In the genomic region with DNA sequence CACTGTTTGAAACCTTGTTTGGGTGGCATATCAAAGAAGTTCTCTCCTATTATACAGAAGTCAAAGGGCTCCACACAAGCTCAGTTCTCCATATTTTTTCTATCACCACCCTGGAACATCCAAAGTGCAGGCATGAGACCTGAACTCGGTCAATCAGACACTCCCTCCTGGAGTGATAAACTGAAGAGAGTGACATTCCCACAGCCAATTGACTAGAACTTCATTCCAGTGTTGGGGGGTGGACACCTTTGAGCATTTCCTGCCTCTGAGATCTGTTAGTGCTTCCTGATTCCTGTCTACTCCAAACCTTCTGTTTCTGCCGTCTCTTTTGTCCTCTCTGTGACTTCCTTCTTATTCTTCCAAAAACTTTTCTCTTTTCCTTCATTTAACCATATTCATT, we compare ENCODE assay signal across 2 cellular contexts.
A peak's percentile ranks its signal among the peaks of the same experiment; 100 is the strongest.
TF ChIP-seq lines count a peak whose summit lies in the region.

No MANE protein-coding gene starts in this region.

TF ChIP-seq in IMR-90, 13 proteins besides CTCF, POLR2A, EP300 and RAD21 (continued from another document):
- TF ChIP-seq SMC3 (IDR thresholded peaks at IDR 0.05; ENCODE audit: low read depth, low read length) (no peak), MXI1 (IDR thresholded peaks at IDR 0.05; ENCODE audit: borderline replicate concordance, low read depth, low read length) (no peak), MAZ (IDR thresholded peaks at IDR 0.05; ENCODE audit: borderline replicate concordance, low read depth, low read length) (no peak), RCOR1 (IDR thresholded peaks at IDR 0.05; ENCODE audit: insufficient replicate concordance, low read length) (no peak), FOS (IDR thresholded peaks at IDR 0.05; ENCODE audit: low read depth, low read length) (no peak), RFX5 (IDR thresholded peaks at IDR 0.05; ENCODE audit: low read depth, low read length) (no peak), NFE2L2 (IDR thresholded peaks at IDR 0.05; ENCODE audit: low read depth, low read length) (no peak), BHLHE40 (IDR thresholded peaks at IDR 0.05; ENCODE audit: low read depth, low read length) (no peak), CEBPB (IDR thresholded peaks at IDR 0.05; ENCODE audit: low read depth, low read length) (no peak), CHD1 (IDR thresholded peaks at IDR 0.05; ENCODE audit: low read depth, low read length) (no peak)
- TF ChIP-seq, protein P1, sequence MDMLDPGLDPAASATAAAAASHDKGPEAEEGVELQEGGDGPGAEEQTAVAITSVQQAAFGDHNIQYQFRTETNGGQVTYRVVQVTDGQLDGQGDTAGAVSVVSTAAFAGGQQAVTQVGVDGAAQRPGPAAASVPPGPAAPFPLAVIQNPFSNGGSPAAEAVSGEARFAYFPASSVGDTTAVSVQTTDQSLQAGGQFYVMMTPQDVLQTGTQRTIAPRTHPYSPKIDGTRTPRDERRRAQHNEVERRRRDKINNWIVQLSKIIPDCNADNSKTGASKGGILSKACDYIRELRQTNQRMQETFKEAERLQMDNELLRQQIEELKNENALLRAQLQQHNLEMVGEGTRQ (IDR thresholded peaks at IDR 0.05; ENCODE audit: low read depth, low read length), result no peak
- TF ChIP-seq, protein P2, sequence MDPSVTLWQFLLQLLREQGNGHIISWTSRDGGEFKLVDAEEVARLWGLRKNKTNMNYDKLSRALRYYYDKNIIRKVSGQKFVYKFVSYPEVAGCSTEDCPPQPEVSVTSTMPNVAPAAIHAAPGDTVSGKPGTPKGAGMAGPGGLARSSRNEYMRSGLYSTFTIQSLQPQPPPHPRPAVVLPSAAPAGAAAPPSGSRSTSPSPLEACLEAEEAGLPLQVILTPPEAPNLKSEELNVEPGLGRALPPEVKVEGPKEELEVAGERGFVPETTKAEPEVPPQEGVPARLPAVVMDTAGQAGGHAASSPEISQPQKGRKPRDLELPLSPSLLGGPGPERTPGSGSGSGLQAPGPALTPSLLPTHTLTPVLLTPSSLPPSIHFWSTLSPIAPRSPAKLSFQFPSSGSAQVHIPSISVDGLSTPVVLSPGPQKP (IDR thresholded peaks at IDR 0.05; ENCODE audit: borderline replicate concordance, low read depth, low read length), result no peak

TF ChIP-seq in K562, 482 proteins besides CTCF, POLR2A, EP300 and RAD21:
- TF ChIP-seq, protein P3, sequence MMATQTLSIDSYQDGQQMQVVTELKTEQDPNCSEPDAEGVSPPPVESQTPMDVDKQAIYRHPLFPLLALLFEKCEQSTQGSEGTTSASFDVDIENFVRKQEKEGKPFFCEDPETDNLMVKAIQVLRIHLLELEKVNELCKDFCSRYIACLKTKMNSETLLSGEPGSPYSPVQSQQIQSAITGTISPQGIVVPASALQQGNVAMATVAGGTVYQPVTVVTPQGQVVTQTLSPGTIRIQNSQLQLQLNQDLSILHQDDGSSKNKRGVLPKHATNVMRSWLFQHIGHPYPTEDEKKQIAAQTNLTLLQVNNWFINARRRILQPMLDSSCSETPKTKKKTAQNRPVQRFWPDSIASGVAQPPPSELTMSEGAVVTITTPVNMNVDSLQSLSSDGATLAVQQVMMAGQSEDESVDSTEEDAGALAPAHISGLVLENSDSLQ (IDR thresholded peaks at IDR 0.05), result peak; percentile 83
- TF ChIP-seq FOXJ3 (CRISPR knock-in tag; IDR thresholded peaks at IDR 0.05), result no peak
- no peak for TF ChIP-seq TAF15 (IDR thresholded peaks at IDR 0.05; ENCODE audit: low read depth, low read length)
- TF ChIP-seq ZNF507 (tag; conservative IDR thresholded peaks at IDR 0.05), result no peak
